In the genomic region with DNA sequence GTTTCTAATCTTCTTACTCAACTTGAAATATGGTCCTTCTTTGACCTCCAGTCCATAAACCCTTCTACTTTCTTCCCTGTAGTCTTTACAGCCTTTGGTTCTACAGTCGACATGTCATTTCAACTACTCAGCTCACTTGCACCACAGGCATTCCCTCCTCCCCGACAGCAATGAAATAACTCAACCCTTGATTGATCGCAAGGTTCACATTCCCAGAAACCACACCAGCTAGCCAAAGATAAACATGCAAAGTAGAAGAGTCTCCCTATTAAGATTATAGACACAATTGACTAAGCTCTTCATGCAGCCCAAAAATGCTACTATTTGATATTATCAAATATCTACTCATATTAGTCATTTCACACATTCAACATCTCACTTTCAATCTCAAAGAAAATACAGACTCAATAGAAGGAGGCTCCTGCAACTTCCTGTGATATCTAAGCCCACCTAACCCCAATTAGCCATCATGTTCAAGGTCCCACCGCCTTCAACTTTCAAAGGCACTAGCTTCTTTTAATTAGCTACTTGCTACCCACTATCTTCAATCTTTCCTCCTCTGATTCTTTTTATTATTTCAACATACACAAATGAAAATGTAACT, we compare ENCODE assay signal across 14 cellular contexts. TPM values are rescaled to one million over a fixed set of nuclear protein-coding genes. Genes with fewer than 3 reads are reported as not detected.
A peak's percentile ranks its signal among the peaks of the same experiment; 100 is the strongest.
DNase-seq lines count a peak whose midpoint lies in the region; ATAC-seq and TF ChIP-seq lines count a peak whose summit lies in the region.
"Had no signal": no experiment of that assay in that cellular context is flagged by ENCODE, and none has a peak within 500 bp of the region (broad histone marks: within the 10 kb centered on the region; RNA-seq: fewer than 3 reads in every experiment).

No MANE protein-coding gene starts in this region.

- H3K27ac ChIP-seq in trophoblast cell (ENCODE audit: low read depth, low read length) = no peak overlapping the region
- H3K27ac ChIP-seq: ovary had no signal

- H2BK120ac ChIP-seq in trophoblast cell (ENCODE audit: insufficient read depth, low read length, poor library complexity) = no peak overlapping the region

- no peak overlapping the region for H4K8ac ChIP-seq in trophoblast cell (ENCODE audit: low read depth, low read length)

- no peaks in the 10 kb centered on the region for H3K79me2 ChIP-seq in trophoblast cell (ENCODE audit: control insufficient read depth, insufficient read depth, low read length, poor library complexity)

- no peak overlapping the region for H2BK12ac ChIP-seq in trophoblast cell (ENCODE audit: low read length)

- H4K91ac ChIP-seq in trophoblast cell (ENCODE audit: low read depth, low read length) = no peak overlapping the region

- no peak overlapping the region for H3K4me2 ChIP-seq in trophoblast cell (ENCODE audit: low read length)

- ATAC-seq in HG02970 (IDR thresholded peaks at IDR 0.05; ENCODE audit: low FRiP score, unreplicated experiment) = no peak
- ATAC-seq: stimulated activated memory B cell treated with anti-CD40 and anti-IgM and Interleukin-4, amounts not matched to agents 10 μg/mL and 1 μg/mL and 100 μg/mL, for 72 hours had no signal

- WGBS in trophoblast cell (ENCODE audit: extremely low coverage, insufficient coverage, insufficient read length) = no CpG with 5 or more reads among the region's 4 CpGs

- no peaks in the 10 kb centered on the region for H3K79me1 ChIP-seq in trophoblast cell (ENCODE audit: low read length)

- H4K12ac ChIP-seq in trophoblast cell (ENCODE audit: low read depth, low read length) = no peak overlapping the region

- H3K4me3 ChIP-seq in epithelial cell of proximal tubule (ENCODE audit: low read depth, low read length) (no peak overlapping the region), trophoblast cell (ENCODE audit: low read depth, low read length) (no peak overlapping the region)
- H3K4me3 ChIP-seq: ovary had no signal

- DNase-seq in Daoy (ENCODE audit: low read depth) = peak; percentile 19
- DNase-seq in NCI-H226 = peak; percentile 72
- DNase-seq in epithelial cell of proximal tubule (ENCODE audit: low read depth) = peak; percentile 71
- DNase-seq in trophoblast cell = peak; percentile 77 to 86
- DNase-seq in cerebellar cortex (ENCODE audit: low spot score) = no peak
- no peak for DNase-seq in AML-193 (lab: John Stamatoyannopoulos, UW)
- no peak for DNase-seq in GDM1 (lab: John Stamatoyannopoulos, UW)
- DNase-seq: activated CD8-positive, alpha-beta memory T cell treated with anti-CD3 and anti-CD28 coated beads for 24 hours; dermis blood vessel endothelial cell; NCI-H2171 treated with DMSO at 0.1 percent for 48 hours; ovary; stimulated activated CD4-positive, alpha-beta T cell treated with anti-CD3 and anti-CD28 coated beads, Interleukin-1b, Interleukin-23, amount 100 ng/mL, for 48 hours had no signal

- no peak for TF ChIP-seq CTCF in epithelial cell of proximal tubule (conservative IDR thresholded peaks at IDR 0.05; ENCODE audit: low read depth, low read length)

- no peak overlapping the region for H2AFZ ChIP-seq in trophoblast cell (ENCODE audit: insufficient read depth, low read length, poor library complexity)

- H2BK5ac ChIP-seq in trophoblast cell (ENCODE audit: low read depth, low read length, poor library complexity) = no peak overlapping the region

- peaks cover 2% of the 10 kb centered on the region for H3K9me3 ChIP-seq in trophoblast cell (ENCODE audit: insufficient read depth, low read depth, low read length)
- H3K9me3 ChIP-seq: ovary had no signal

- H3K18ac ChIP-seq in trophoblast cell (ENCODE audit: low read length) = no peak overlapping the region

- H3K36me3 ChIP-seq in trophoblast cell (ENCODE audit: control insufficient read depth in 1 of 2, insufficient read depth in 2 of 2, low read length in 2 of 2) = peaks cover 4 to 5% of the 10 kb centered on the region in 2 experiments
- H3K36me3 ChIP-seq: ovary had no signal

- no peak overlapping the region for H2AK5ac ChIP-seq in trophoblast cell (ENCODE audit: low read length)

- no peak overlapping the region for H3K14ac ChIP-seq in trophoblast cell (ENCODE audit: low read length)

- no peak overlapping the region for H3K9ac ChIP-seq in trophoblast cell (ENCODE audit: low read length)

- no peaks in the 10 kb centered on the region for H3K4me1 ChIP-seq in trophoblast cell (ENCODE audit: control insufficient read depth in 1 of 2, insufficient read depth in 2 of 2, low read length in 2 of 2)

- no peak overlapping the region for H3K23ac ChIP-seq in trophoblast cell (ENCODE audit: low read length)

- no peak overlapping the region for H3K4ac ChIP-seq in trophoblast cell (ENCODE audit: low read depth, low read length)

- no peaks in the 10 kb centered on the region for H3K27me3 ChIP-seq in trophoblast cell (ENCODE audit: insufficient read depth, low read length)
- H3K27me3 ChIP-seq: ovary had no signal

RNA-seq across cellular contexts. Expression of gene RTTN, which starts 50.8 kb away (rescaled TPM):
- total RNA-seq in Daoy (2014; rRNA removed; shearing (Covaris generic)) = 16.2 and 29.9 TPM in 2 replicates
- total RNA-seq in epithelial cell of proximal tubule = 12.1 and 14.1 TPM in 2 replicates
- polyA plus RNA-seq in trophoblast cell (2013) = 10.2 and 11.7 TPM in 2 replicates

Comparison
In these comparisons a context has a peak if more than half of its experiments do, and no peak if none do; other contexts are left out.
1. DNase-seq: peak in Daoy (single experiment), NCI-H226 (single experiment), epithelial cell of proximal tubule (single experiment) and trophoblast cell (2 of 2); none in cerebellar cortex (single experiment), AML-193 (0 of 2) and GDM1 (single experiment).